ENCODE assay signal across 8 cellular contexts in genomic region chr11:810040-810567, GRCh38. TPM values are rescaled to one million over a fixed set of nuclear protein-coding genes. Genes with fewer than 3 reads are reported as not detected.
A peak's percentile ranks its signal among the peaks of the same experiment; 100 is the strongest.
DNase-seq lines count a peak whose midpoint lies in the region; ATAC-seq and TF ChIP-seq lines count a peak whose summit lies in the region.

No MANE protein-coding gene starts in this region.

- H3K27me3 ChIP-seq in breast epithelium (no peaks in the 10 kb centered on the region), mononuclear cell (ENCODE audit: insufficient read depth, low read length) (no peaks in the 10 kb centered on the region)

- no peak for DNase-seq in GM12864 (ENCODE audit: low read depth)
- DNase-seq in breast epithelium (ENCODE audit: low spot score in 2 of 2), result no peak
- no peak for DNase-seq in NCI-H2227 (lab: John Stamatoyannopoulos, UW; ENCODE audit: unreplicated experiment)
- no peak for DNase-seq in GM10248 (ENCODE audit: extremely low spot score)
- DNase-seq in NCI-H1105 (lab: John Stamatoyannopoulos, UW), result no peak
- DNase-seq in DMS114 treated with DMSO at 0.1 percent for 48 hours (lab: John Stamatoyannopoulos, UW; ENCODE audit: unreplicated experiment), result no peak

- no peaks in the 10 kb centered on the region for H3K36me3 ChIP-seq in breast epithelium

- POLR2A ChIA-PET in GM10248 (lab: Yijun Ruan, JAX), result interaction anchor here (1.0 to 1.6 kb wide), 2 partner anchors 9 kb away, joined by 8 to 13 read pairs; partner anchors contain the start of gene PNPLA2

- CTCF ChIA-PET in GM10248 (lab: Yijun Ruan, JAX), result interaction anchor here (1.9 to 2.0 kb wide), 2 partner anchors 9 to 11 kb away, joined by 6 to 8 read pairs; partner anchors contain the start of gene PNPLA2

- H3K4me3 ChIP-seq in GM12864 (ENCODE audit: low read depth, low read length) (peak overlapping the region; percentile 100), breast epithelium (peak overlapping the region; percentile 72 to 98 (median 96)), mononuclear cell (ENCODE audit: low read length) (peak overlapping the region; percentile 87)

- intact Hi-C loops in breast epithelium (cut with DNase I; ENCODE audit: low total_unique reads), result no loop called here

- H3K9me3 ChIP-seq in breast epithelium (no peaks in the 10 kb centered on the region), mononuclear cell (ENCODE audit: low read depth, low read length) (no peaks in the 10 kb centered on the region)

- TF ChIP-seq POLR2A in breast epithelium (IDR thresholded peaks at IDR 0.05), result no peak

- H3K4me1 ChIP-seq in breast epithelium (peaks cover 0 to 11% of the 10 kb centered on the region in 2 donors), mononuclear cell (ENCODE audit: insufficient read depth, low read length) (peaks cover 34% of the 10 kb centered on the region)

- TF ChIP-seq CTCF in GM12864 (IDR thresholded peaks at IDR 0.05; ENCODE audit: low read depth, low read length, missing control alignments) (no peak), breast epithelium (IDR thresholded peaks at IDR 0.05) (no peak), GM10248 (IDR thresholded peaks at IDR 0.05; ENCODE audit: control extremely low read depth, extremely low read depth, low read depth, missing control alignments) (no peak)

- peak overlapping the region; percentile 97 to 99 for H3K27ac ChIP-seq in breast epithelium

- peak; percentile 1 for ATAC-seq in HG03457 (IDR thresholded peaks at IDR 0.05; ENCODE audit: unreplicated experiment)

RNA-seq across cellular contexts. Expression of gene RPLP2, which starts 0.3 kb away (rescaled TPM):
- total RNA-seq in breast epithelium (1,000 to 10,000 TPM in 2 of 3 donors, 100 to 1,000 TPM in 1; 583 to 1,665 (median 1,093) TPM), mononuclear cell (653 TPM)

RNA-seq across cellular contexts. Expression of gene PIDD1, which starts 5.1 kb away (rescaled TPM):
- total RNA-seq in breast epithelium, result 10 to 100 TPM; 10.2 to 17.3 (median 16.7) TPM
- total RNA-seq in mononuclear cell, result 6.2 TPM

RNA-seq across cellular contexts. Expression of gene PNPLA2, which starts 8.6 kb away (rescaled TPM):
- total RNA-seq in breast epithelium (100 to 1,000 TPM; 103 to 266 (median 109) TPM), mononuclear cell (81.0 TPM)

RNA-seq across cellular contexts. Expression of gene SLC25A22, which starts 12.0 kb away (rescaled TPM):
- total RNA-seq in breast epithelium (10 to 100 TPM in 1 of 3 donors, 1 to 10 TPM in 2; 2.7 to 11.5 (median 4.7) TPM), mononuclear cell (3.5 TPM)

RNA-seq across cellular contexts. Expression of gene CRACR2B, which starts 17.6 kb away (rescaled TPM):
- total RNA-seq in breast epithelium, result 100 to 1,000 TPM in 1 of 3 donors, 10 to 100 TPM in 2; 14.7 to 152 (median 86.2) TPM
- 0.84 TPM for total RNA-seq in mononuclear cell
